24 cellular contexts compared by ENCODE assay signal in the genomic region with DNA sequence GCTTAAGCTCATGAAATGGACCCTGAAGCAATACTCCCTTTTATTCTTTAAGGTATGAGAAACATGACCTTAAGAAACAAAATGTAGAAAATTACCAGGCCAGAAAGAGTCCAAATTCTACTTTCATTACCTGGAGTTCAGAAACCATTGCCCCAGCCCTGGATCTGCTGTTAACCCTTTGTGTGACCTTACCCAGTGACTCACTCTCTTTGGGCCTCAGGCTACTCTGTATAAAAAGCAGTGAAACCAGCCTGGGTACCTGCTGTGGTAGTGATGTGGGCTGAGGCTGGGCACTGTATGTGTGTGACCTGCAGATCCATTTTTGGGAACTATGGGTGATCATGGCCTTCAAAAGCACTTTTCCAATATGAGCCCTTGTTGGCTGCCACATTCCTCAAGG. TPM values are rescaled to one million over a fixed set of nuclear protein-coding genes. Genes with fewer than 3 reads are reported as not detected.
A peak's percentile ranks its signal among the peaks of the same experiment; 100 is the strongest.
DNase-seq lines count a peak whose midpoint lies in the region; ATAC-seq and TF ChIP-seq lines count a peak whose summit lies in the region.
"Had no signal": no experiment of that assay in that cellular context is flagged by ENCODE, and none has a peak within 500 bp of the region (broad histone marks: within the 10 kb centered on the region; RNA-seq: fewer than 3 reads in every experiment).

No MANE protein-coding gene starts in this region.

- H3K4me2 ChIP-seq in mammary epithelial cell (ENCODE audit: insufficient read depth, low read depth, low read length) = no peak overlapping the region
- H3K4me2 ChIP-seq: smooth muscle cell had no signal

- H3K9ac ChIP-seq in mammary epithelial cell (ENCODE audit: insufficient read depth, low read length) = no peak overlapping the region

- H3K36me3 ChIP-seq in mammary epithelial cell (ENCODE audit: insufficient read depth, low read length) = no peaks in the 10 kb centered on the region
- H3K36me3 ChIP-seq: BE2C, uterus had no signal

- H3K27ac ChIP-seq in mammary epithelial cell (ENCODE audit: insufficient read depth, low read depth, low read length) = no peak overlapping the region
- H3K27ac ChIP-seq: uterus had no signal

- H3K36me3 Mint-ChIP-seq in activated T-cell treated with anti-CD3 and anti-CD28 coated beads, Interleukin-2, amount 50 U/mL, for 72 hours (ENCODE audit: insufficient read depth in 2 of 2) = peaks cover 0 to 5% of the 10 kb centered on the region in 2 donors
- H3K36me3 Mint-ChIP-seq in nephron progenitor cell (ENCODE audit: low read depth) = peaks cover 24% of the 10 kb centered on the region

- no peak overlapping the region for H2AFZ ChIP-seq in mammary epithelial cell (ENCODE audit: low read depth, low read length)

- peak; percentile 38 to 50 for ATAC-seq in activated T-cell treated with anti-CD3 and anti-CD28 coated beads, Interleukin-2, amount 50 U/mL, for 72 hours (replicated peaks in 1 of 2)
- no peak for ATAC-seq in HG02885 (IDR thresholded peaks at IDR 0.05; ENCODE audit: poor library complexity, unreplicated experiment)
- ATAC-seq in HG02870 (IDR thresholded peaks at IDR 0.05; ENCODE audit: unreplicated experiment) = no peak
- no peak for ATAC-seq in GM21447 (IDR thresholded peaks at IDR 0.05; ENCODE audit: unreplicated experiment)
- ATAC-seq: left cardiac atrium, T-cell had no signal

- H3K4me3 ChIP-seq in mammary epithelial cell (replicated peaks in 1 of 3; ENCODE audit: insufficient read depth in 1 of 3, low read depth in 2 of 3, low read length in 3 of 3) = no peak overlapping the region
- H3K4me3 ChIP-seq: heart right ventricle, smooth muscle cell, uterus had no signal

- CTCF ChIA-PET in mammary epithelial cell (lab: Charles Lee; ENCODE audit: low non-redundant PET) = no interaction called here

- H3K9me3 ChIP-seq in mammary epithelial cell (replicated peaks; ENCODE audit: insufficient read depth, low read length) = no peaks in the 10 kb centered on the region
- H3K9me3 ChIP-seq: BE2C, heart right ventricle, uterus had no signal

- in situ Hi-C loops in mammary epithelial cell (cut with MboI; ENCODE audit: low sequenced_read_pairs in 2 of 2) = loop anchor here in 1 of 2 donors (25.0 kb wide), 2 partner anchors 248 to 523 kb away; no protein-coding TSS in a partner anchor

- dilution Hi-C loops in mammary epithelial cell (cut with HindIII; ENCODE audit: low sequenced_read_pairs) = loop anchor here (10.0 kb wide), 1 partner anchor 235 kb away; no protein-coding TSS in a partner anchor

- TF ChIP-seq CTCF in mammary epithelial cell (conservative IDR thresholded peaks at IDR 0.05 in 1 of 2, IDR thresholded peaks at IDR 0.05 in 1 of 2; ENCODE audit: extremely low read depth in 1 of 2, insufficient read depth in 1 of 2, low read depth in 1 of 2, low read length in 2 of 2) (no peak), nephron progenitor cell (IDR thresholded peaks at IDR 0.05) (no peak)

- H3K79me2 ChIP-seq in mammary epithelial cell (ENCODE audit: insufficient read depth, low read length) = no peaks in the 10 kb centered on the region

- H3K4me3 Mint-ChIP-seq in activated T-cell treated with anti-CD3 and anti-CD28 coated beads, Interleukin-2, amount 50 U/mL, for 72 hours = no peak overlapping the region
- H3K4me3 Mint-ChIP-seq in nephron progenitor cell = no peak overlapping the region
- H3K4me3 Mint-ChIP-seq: activated naive CD4-positive, alpha-beta T cell treated with anti-CD3 and anti-CD28 coated beads, Interleukin-2, amount 50 U/mL, for 24 hours; activated T-helper 1 cell treated with anti-CD3 and anti-CD28 coated beads, Interleukin-12 subunit alpha, Interleukin-12 subunit beta, Interleukin-2, Interleukin-4 antibody, amounts not matched to agents 30 ng/mL and 10 ng/mL and 1 ng/mL, durations not matched to agents 14 hours and 24 hours and 36 hours; naive B cell; T-cell had no signal

- no peaks in the 10 kb centered on the region for H3K9me3 Mint-ChIP-seq in activated T-cell treated with anti-CD3 and anti-CD28 coated beads, Interleukin-2, amount 50 U/mL, for 72 hours
- H3K9me3 Mint-ChIP-seq in nephron progenitor cell = no peaks in the 10 kb centered on the region
- H3K9me3 Mint-ChIP-seq: activated naive CD4-positive, alpha-beta T cell treated with anti-CD3 and anti-CD28 coated beads, Interleukin-2, amount 50 U/mL, for 24 hours; activated T-helper 1 cell treated with anti-CD3 and anti-CD28 coated beads, Interleukin-12 subunit alpha, Interleukin-12 subunit beta, Interleukin-2, Interleukin-4 antibody, amounts not matched to agents 30 ng/mL and 10 ng/mL and 1 ng/mL, durations not matched to agents 14 hours and 24 hours and 36 hours; naive B cell; T-cell had no signal

- H3K4me1 ChIP-seq in mammary epithelial cell (ENCODE audit: insufficient read depth, low read length) = peaks cover 9% of the 10 kb centered on the region
- H3K4me1 ChIP-seq: BE2C, uterus had no signal

- no TSS peak for BruUV-seq in mammary epithelial cell (replicated peaks; lab: Mats Ljungman, UMichigan)

- no peaks in the 10 kb centered on the region for H4K20me1 ChIP-seq in mammary epithelial cell (ENCODE audit: insufficient read depth, low read length)

- H3K27ac Mint-ChIP-seq in activated T-cell treated with anti-CD3 and anti-CD28 coated beads, Interleukin-2, amount 50 U/mL, for 72 hours = peak overlapping the region; percentile 79
- peak overlapping the region; percentile 45 for H3K27ac Mint-ChIP-seq in nephron progenitor cell
- H3K27ac Mint-ChIP-seq: activated T-helper 1 cell treated with anti-CD3 and anti-CD28 coated beads, Interleukin-12 subunit alpha, Interleukin-12 subunit beta, Interleukin-2, Interleukin-4 antibody, amounts not matched to agents 30 ng/mL and 10 ng/mL and 1 ng/mL, durations not matched to agents 14 hours and 24 hours and 36 hours; T-cell had no signal

- H3K27me3 Mint-ChIP-seq in activated T-cell treated with anti-CD3 and anti-CD28 coated beads, Interleukin-2, amount 50 U/mL, for 72 hours (ENCODE audit: low read depth) = no peaks in the 10 kb centered on the region
- H3K27me3 Mint-ChIP-seq in nephron progenitor cell (ENCODE audit: low read depth, poor library complexity) = peaks cover 3% of the 10 kb centered on the region
- H3K27me3 Mint-ChIP-seq: activated naive CD4-positive, alpha-beta T cell treated with anti-CD3 and anti-CD28 coated beads, Interleukin-2, amount 50 U/mL, for 24 hours; naive B cell; T-cell had no signal

- no peaks in the 10 kb centered on the region for H3K27me3 ChIP-seq in mammary epithelial cell (ENCODE audit: insufficient read depth, low read length)
- H3K27me3 ChIP-seq: BE2C, heart right ventricle, uterus had no signal

- DNase-seq in activated T-cell treated with anti-CD3 and anti-CD28 coated beads, Interleukin-2, amount 50 U/mL, for 72 hours = no peak
- no peak for DNase-seq in activated T-cell treated with anti-CD3 and anti-CD28 coated beads, Interleukin-2, amount 50 U/mL, for 1 hour
- DNase-seq in M059J (ENCODE audit: low read depth) = peak; percentile 82
- peak; percentile 80 for DNase-seq in mammary epithelial cell
- no peak for DNase-seq in nephron progenitor cell
- DNase-seq: activated CD8-positive, alpha-beta memory T cell treated with anti-CD3 and anti-CD28 coated beads for 24 hours; BE2C; erythroblast; heart right ventricle; left cardiac atrium; naive B cell; NCI-H1092 treated with DMSO at 0.1 percent for 48 hours; NCI-H187 treated with DMSO at 0.1 percent for 48 hours; occipital lobe; OCI-M1; SHP77 treated with DMSO at 0.1 percent for 48 hours; T-cell; uterus had no signal

- H3K4me1 Mint-ChIP-seq in activated T-cell treated with anti-CD3 and anti-CD28 coated beads, Interleukin-2, amount 50 U/mL, for 72 hours (ENCODE audit: low read depth) = peaks cover 17% of the 10 kb centered on the region
- peaks cover 14% of the 10 kb centered on the region for H3K4me1 Mint-ChIP-seq in nephron progenitor cell
- H3K4me1 Mint-ChIP-seq: activated naive CD4-positive, alpha-beta T cell treated with anti-CD3 and anti-CD28 coated beads, Interleukin-2, amount 50 U/mL, for 24 hours; T-cell had no signal

- intact Hi-C loops in mammary epithelial cell (cut with micrococcal nuclease) = no loop called here

RNA-seq across cellular contexts. Expression of a gene that starts 47.2 kb away (rescaled TPM):
- 10 to 100 TPM; 19.0 to 19.9 TPM for total RNA-seq in activated T-cell treated with anti-CD3 and anti-CD28 coated beads, Interleukin-2, amount 50 U/mL, for 72 hours
- 6.0 and 9.0 TPM in 2 replicates for total RNA-seq in M059J (2014; rRNA removed; shearing (Covaris generic))
- 1 to 10 TPM; 6.8 to 7.7 TPM for total RNA-seq in mammary epithelial cell
- 1.6 TPM for polyA plus RNA-seq in mammary epithelial cell
- polyA minus RNA-seq in mammary epithelial cell = 2.8 TPM

RNA-seq across cellular contexts. Expression of a gene that starts 55.5 kb away (rescaled TPM):
- 10 to 100 TPM; 10.6 to 10.8 TPM for total RNA-seq in activated T-cell treated with anti-CD3 and anti-CD28 coated beads, Interleukin-2, amount 50 U/mL, for 72 hours
- 4.1 and 8.3 TPM in 2 replicates for total RNA-seq in M059J (2014; rRNA removed; shearing (Covaris generic))
- 1 to 10 TPM; 4.2 to 6.9 TPM for total RNA-seq in mammary epithelial cell
- polyA plus RNA-seq in mammary epithelial cell = 5.6 TPM
- polyA minus RNA-seq in mammary epithelial cell = 6.2 TPM

Comparison
In these comparisons a context has a peak if more than half of its experiments do, and no peak if none do; other contexts are left out.
1. ATAC-seq: peak in activated T-cell treated with anti-CD3 and anti-CD28 coated beads, Interleukin-2, amount 50 U/mL, for 72 hours (2 of 2); none in HG02885 (single experiment), HG02870 (single experiment) and GM21447 (single experiment).
2. DNase-seq: peak in M059J (single experiment) and mammary epithelial cell (single experiment); none in activated T-cell treated with anti-CD3 and anti-CD28 coated beads, Interleukin-2, amount 50 U/mL, for 72 hours (0 of 2), activated T-cell treated with anti-CD3 and anti-CD28 coated beads, Interleukin-2, amount 50 U/mL, for 1 hour (single experiment) and nephron progenitor cell (single experiment).